ENCODE assay signal across 9 cellular contexts in genomic region chr10:5442056-5442989, GRCh38. TPM values are rescaled to one million over a fixed set of nuclear protein-coding genes. Genes with fewer than 3 reads are reported as not detected.
DNase-seq lines count a peak whose midpoint lies in the region; ATAC-seq and TF ChIP-seq lines count a peak whose summit lies in the region.
"Had no signal": no experiment of that assay in that cellular context is flagged by ENCODE, and none has a peak within 500 bp of the region (broad histone marks: within the 10 kb centered on the region; RNA-seq: fewer than 3 reads in every experiment).

No MANE protein-coding gene starts in this region.

- H3K4me3 Mint-ChIP-seq in endodermal cell (no peak overlapping the region), natural killer cell (no peak overlapping the region)

- H3K14ac ChIP-seq in IMR-90 (replicated peaks; ENCODE audit: low read depth, low read length): no peak overlapping the region

- no peak overlapping the region for H2AFZ ChIP-seq in IMR-90 (replicated peaks; ENCODE audit: low read length, poor library complexity)

- H3K23ac ChIP-seq in IMR-90 (ENCODE audit: low read depth, low read length): no peak overlapping the region

- H3K9me3 ChIP-seq in IMR-90 (ENCODE audit: control insufficient read depth, insufficient read depth, low read length) (no peaks in the 10 kb centered on the region), endodermal cell (ENCODE audit: control insufficient read depth, low read length) (no peaks in the 10 kb centered on the region)

- H3K9ac ChIP-seq in IMR-90 (ENCODE audit: low read depth, low read length): no peak overlapping the region
- H3K9ac ChIP-seq in endodermal cell (ENCODE audit: extremely low read depth, low read length, poor library complexity, severe bottlenecking): no peak overlapping the region

- no peak overlapping the region for H4K5ac ChIP-seq in IMR-90 (ENCODE audit: low read depth, low read length)

- peak; percentile 81 for TF ChIP-seq CTCF in IMR-90 (conservative IDR thresholded peaks at IDR 0.05; ENCODE audit: low read depth, low read length)
- TF ChIP-seq CTCF in endodermal cell (conservative IDR thresholded peaks at IDR 0.05): peak; percentile 91
- TF ChIP-seq CTCF in natural killer cell (IDR thresholded peaks at IDR 0.05): peak; percentile 92

- ATAC-seq in IMR-90 (ENCODE audit: low read depth) (no peak; the same call in 1 of the 2 replicates), natural killer cell (peak; percentile 50 to 66 (median 62)), GM19035 (IDR thresholded peaks at IDR 0.05; ENCODE audit: unreplicated experiment) (no peak)

- H3K9me1 ChIP-seq in IMR-90 (ENCODE audit: insufficient read depth, low read length): no peaks in the 10 kb centered on the region

- H3K36me3 Mint-ChIP-seq in endodermal cell (ENCODE audit: low read depth): no peaks in the 10 kb centered on the region
- no peaks in the 10 kb centered on the region for H3K36me3 Mint-ChIP-seq in natural killer cell

- H3K4me1 ChIP-seq in IMR-90 (ENCODE audit: control insufficient read depth, insufficient read depth, low read length) (no peaks in the 10 kb centered on the region), endodermal cell (ENCODE audit: control insufficient read depth, insufficient read depth, low read length) (no peaks in the 10 kb centered on the region)

- H3K27ac ChIP-seq in IMR-90 (ENCODE audit: insufficient read depth, low read length): no peak overlapping the region
- no peak overlapping the region for H3K27ac ChIP-seq in endodermal cell (ENCODE audit: low read depth, low read length)

- H4K20me1 ChIP-seq in IMR-90 (ENCODE audit: insufficient read depth, low read length): no peaks in the 10 kb centered on the region

- no peaks in the 10 kb centered on the region for H3K27me3 ChIP-seq in IMR-90 (ENCODE audit: control insufficient read depth, insufficient read depth, low read length)
- no peaks in the 10 kb centered on the region for H3K27me3 ChIP-seq in endodermal cell (ENCODE audit: control insufficient read depth, insufficient read depth, low read length, poor library complexity, severe bottlenecking)

- H3K18ac ChIP-seq in IMR-90 (ENCODE audit: low read depth, low read length): no peak overlapping the region

- H2BK15ac ChIP-seq in IMR-90 (ENCODE audit: low read depth, low read length): no peak overlapping the region

- no CpG with 5 or more reads among the region's 9 CpGs for WGBS in IMR-90 (ENCODE audit: extremely low coverage in 2 of 2, insufficient read length in 1 of 2), 2 experiments
- WGBS in endodermal cell (ENCODE audit: insufficient coverage in 1 of 2, insufficient read length in 1 of 2), 2 experiments: 67 to 78% methylated on average over 3 to 9 of the region's 9 CpGs

- intact Hi-C loops in IMR-90 (cut with micrococcal nuclease) (loop anchor here (1.0 to 5.0 kb wide), 2 partner anchors 181 to 430 kb away; no protein-coding TSS in a partner anchor), natural killer cell (cut with micrococcal nuclease) (loop anchor here (1.0 kb wide), 1 partner anchor 181 kb away; no protein-coding TSS in a partner anchor)

- no peak overlapping the region for H2AK5ac ChIP-seq in IMR-90 (ENCODE audit: low read depth, low read length)

- DNase-seq in NCI-H2171 treated with DMSO at 0.1 percent for 48 hours (lab: John Stamatoyannopoulos, UW) (peak; percentile 45), NCI-H2171 (lab: John Stamatoyannopoulos, UW) (no peak), IMR-90 (peak; percentile 55), SHP77 treated with DMSO at 0.1 percent for 48 hours (lab: John Stamatoyannopoulos, UW) (peak; percentile 6), endodermal cell (no peak), natural killer cell (no peak), UCSD-AML1 (lab: John Stamatoyannopoulos, UW; ENCODE audit: unreplicated experiment) (no peak)

- H2AK9ac ChIP-seq in IMR-90 (replicated peaks; ENCODE audit: low read depth, low read length, poor library complexity): no peak overlapping the region

- TF ChIP-seq POLR2A in IMR-90 (IDR thresholded peaks at IDR 0.05; ENCODE audit: low read depth, low read length): no peak

- dilution Hi-C loops in IMR-90 (cut with HindIII; ENCODE audit: low sequenced_read_pairs, unreplicated experiment): no loop called here

- POLR2A ChIA-PET in IMR-90 (lab: Charles Lee; ENCODE audit: unreplicated experiment): no interaction called here

- BruUV-seq in IMR-90 (replicated peaks; lab: Mats Ljungman, UMichigan): no TSS peak

- H2BK120ac ChIP-seq in IMR-90 (ENCODE audit: low read depth, low read length): no peak overlapping the region

- H3K27ac Mint-ChIP-seq in endodermal cell (no peak overlapping the region), natural killer cell (no peak overlapping the region)

- in situ Hi-C loops in IMR-90 (cut with MboI; ENCODE audit: low sequenced_read_pairs): loop anchor here (5.0 kb wide), 1 partner anchor 180 kb away; no protein-coding TSS in a partner anchor

- TF ChIP-seq RAD21 in IMR-90 (IDR thresholded peaks at IDR 0.05; ENCODE audit: low read length): peak; percentile 83

- H3K4me2 ChIP-seq in IMR-90 (ENCODE audit: low read depth, low read length): no peak overlapping the region

- peaks cover 13 to 23% of the 10 kb centered on the region in 2 experiments for H3K79me1 ChIP-seq in IMR-90 (ENCODE audit: low read depth in 1 of 2, low read length in 2 of 2)

- H2BK5ac ChIP-seq in IMR-90 (ENCODE audit: low read depth, low read length, poor library complexity, severe bottlenecking): no peak overlapping the region

- H3K56ac ChIP-seq in IMR-90 (ENCODE audit: extremely low read depth, insufficient read depth, low read length): no peak overlapping the region

- H3K4me3 ChIP-seq in IMR-90 (ENCODE audit: insufficient read depth, low read depth, low read length): no peak overlapping the region
- H3K4me3 ChIP-seq in endodermal cell (ENCODE audit: low read length): no peak overlapping the region

- H3K9me3 Mint-ChIP-seq in endodermal cell (no peaks in the 10 kb centered on the region), natural killer cell (no peaks in the 10 kb centered on the region)

- no peak overlapping the region for H4K8ac ChIP-seq in IMR-90 (ENCODE audit: low read depth in 2 of 2, low read length in 2 of 2)

- H3K27me3 Mint-ChIP-seq in endodermal cell (ENCODE audit: insufficient read depth) (no peaks in the 10 kb centered on the region), natural killer cell (ENCODE audit: low read depth in 2 of 2) (no peaks in the 10 kb centered on the region)

- CTCF ChIA-PET in IMR-90 (lab: Yijun Ruan, JAX): interaction anchor here (1.0 to 5.7 kb wide), 7 partner anchors 9 to 628 kb away, joined by 3 to 48 read pairs (median 6); no protein-coding TSS in a partner anchor

- H3K36me3 ChIP-seq in IMR-90 (ENCODE audit: control insufficient read depth, insufficient read depth, low read length): no peaks in the 10 kb centered on the region
- H3K36me3 ChIP-seq in endodermal cell (ENCODE audit: control insufficient read depth, insufficient read depth, low read length): no peaks in the 10 kb centered on the region

- no peak overlapping the region for H4K91ac ChIP-seq in IMR-90 (ENCODE audit: insufficient read depth, low read depth, low read length)

- peaks cover 8% of the 10 kb centered on the region for H3K4me1 Mint-ChIP-seq in endodermal cell
- H3K4me1 Mint-ChIP-seq in natural killer cell: peaks cover 11 to 12% of the 10 kb centered on the region in 2 donors

- H3K4ac ChIP-seq in IMR-90 (ENCODE audit: low read depth, low read length): no peak overlapping the region

- H2BK20ac ChIP-seq in IMR-90 (ENCODE audit: low read depth, low read length): no peak overlapping the region

TF ChIP-seq in IMR-90, 13 proteins besides CTCF, POLR2A, EP300 and RAD21:
- no peak for TF ChIP-seq NFE2L2 (IDR thresholded peaks at IDR 0.05; ENCODE audit: low read depth, low read length)
- TF ChIP-seq USF2 (IDR thresholded peaks at IDR 0.05; ENCODE audit: low read depth, low read length): no peak
- TF ChIP-seq MAFK (IDR thresholded peaks at IDR 0.05; ENCODE audit: low read depth, low read length): no peak
- TF ChIP-seq RCOR1 (IDR thresholded peaks at IDR 0.05; ENCODE audit: insufficient replicate concordance, low read length): no peak
- TF ChIP-seq CEBPB (IDR thresholded peaks at IDR 0.05; ENCODE audit: low read depth, low read length): peak; percentile 89
- TF ChIP-seq MXI1 (IDR thresholded peaks at IDR 0.05; ENCODE audit: borderline replicate concordance, low read depth, low read length): no peak
- TF ChIP-seq RFX5 (IDR thresholded peaks at IDR 0.05; ENCODE audit: low read depth, low read length): no peak
- TF ChIP-seq BHLHE40 (IDR thresholded peaks at IDR 0.05; ENCODE audit: low read depth, low read length): no peak
- peak; percentile 88 for TF ChIP-seq SMC3 (IDR thresholded peaks at IDR 0.05; ENCODE audit: low read depth, low read length)

RNA-seq across cellular contexts. Expression of gene NET1, which starts 30.0 kb away (rescaled TPM):
- total RNA-seq in IMR-90 (2012; rRNA removed) (54.7 and 57.5 TPM in 2 replicates), endodermal cell (10 to 100 TPM; 47.3 to 64.9 TPM), natural killer cell (10 to 100 TPM; 10.4 to 17.9 (median 13.8) TPM)
- 20.0 and 28.2 TPM in 2 replicates for polyA plus RNA-seq in IMR-90 (2012; rRNA removed)
- polyA plus RNA-seq in IMR-90 (2012; cell fraction: cytosol; rRNA removed): 6.1 and 6.8 TPM in 2 replicates
- polyA plus RNA-seq in IMR-90 (2012; cell fraction: nucleus; rRNA removed; ENCODE audit: low replicate concordance): 6.5 and 18.1 TPM in 2 replicates
- 36.3 TPM for polyA plus RNA-seq in endodermal cell (2013, experiment 1 of 2)
- 33.0 TPM for polyA plus RNA-seq in endodermal cell (2013, experiment 2 of 2)

RNA-seq across cellular contexts. Expression of gene TUBAL3, which starts 37.7 kb away (rescaled TPM):
- not detected in 2 replicates for total RNA-seq in IMR-90 (2012; rRNA removed)
- polyA plus RNA-seq in IMR-90 (2012; rRNA removed): not detected in 2 replicates
- polyA plus RNA-seq in IMR-90 (2012; cell fraction: cytosol; rRNA removed): not detected in 2 replicates
- not detected in 2 replicates for polyA plus RNA-seq in IMR-90 (2012; cell fraction: nucleus; rRNA removed; ENCODE audit: low replicate concordance)
- not detected for total RNA-seq in endodermal cell
- not detected for polyA plus RNA-seq in endodermal cell (2013, experiment 1 of 2)
- not detected for polyA plus RNA-seq in endodermal cell (2013, experiment 2 of 2)
- not detected for total RNA-seq in natural killer cell

RNA-seq across cellular contexts. Expression of gene CALML5, which starts 57.0 kb away (rescaled TPM):
- not detected in 2 replicates for total RNA-seq in IMR-90 (2012; rRNA removed)
- polyA plus RNA-seq in IMR-90 (2012; rRNA removed): not detected in 2 replicates
- polyA plus RNA-seq in IMR-90 (2012; cell fraction: cytosol; rRNA removed): not detected in 2 replicates
- not detected in 2 replicates for polyA plus RNA-seq in IMR-90 (2012; cell fraction: nucleus; rRNA removed; ENCODE audit: low replicate concordance)
- total RNA-seq in endodermal cell: not detected
- polyA plus RNA-seq in endodermal cell (2013, experiment 1 of 2): not detected
- not detected for polyA plus RNA-seq in endodermal cell (2013, experiment 2 of 2)
- total RNA-seq in natural killer cell: not detected
- total RNA-seq: Daoy had no signal

Comparison
In these comparisons a context has a peak if more than half of its experiments do, and no peak if none do; other contexts are left out.
1. DNase-seq: peak in NCI-H2171 treated with DMSO at 0.1 percent for 48 hours (single experiment), IMR-90 (single experiment) and SHP77 treated with DMSO at 0.1 percent for 48 hours (single experiment); none in NCI-H2171 (single experiment), endodermal cell (single experiment), natural killer cell (single experiment) and UCSD-AML1 (single experiment).
2. ATAC-seq: peak in natural killer cell (3 of 3); none in IMR-90 (single experiment) and GM19035 (single experiment).
3. Peak in every context shown above with its lines, with median percentiles within 50 percentile points of each other: CTCF ChIP-seq.